In the genomic region with DNA sequence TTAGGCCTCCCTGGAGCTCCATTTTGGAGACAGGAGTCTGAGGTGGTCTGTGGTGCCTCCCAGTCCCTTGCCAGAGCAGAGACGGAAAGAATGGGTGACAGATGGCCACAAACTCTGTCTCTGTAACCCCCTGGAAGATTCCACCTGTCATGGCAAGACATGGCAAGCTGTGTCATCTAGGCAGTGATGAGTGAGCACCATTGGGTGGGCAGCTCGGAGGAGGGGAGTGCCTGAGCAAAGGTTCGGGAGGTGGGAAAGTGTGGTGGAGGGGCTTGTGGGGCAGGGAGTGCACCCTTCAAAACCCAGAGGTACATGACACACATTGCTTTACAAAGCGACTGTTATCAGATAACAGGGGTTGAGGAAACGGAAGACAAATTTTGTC, we compare ENCODE assay signal across 17 cellular contexts. TPM values are rescaled to one million over a fixed set of nuclear protein-coding genes. Genes with fewer than 3 reads are reported as not detected.
DNase-seq lines count a peak whose midpoint lies in the region; ATAC-seq and TF ChIP-seq lines count a peak whose summit lies in the region.
"Had no signal": no experiment of that assay in that cellular context is flagged by ENCODE, and none has a peak within 500 bp of the region (broad histone marks: within the 10 kb centered on the region; RNA-seq: fewer than 3 reads in every experiment).

No MANE protein-coding gene starts in this region.

- H3K4me1 ChIP-seq in lower lobe of right lung (peaks cover 63% of the 10 kb centered on the region), uterus (no peaks in the 10 kb centered on the region)
- H3K4me1 ChIP-seq: psoas muscle had no signal

- TF ChIP-seq POLR2A in uterus (IDR thresholded peaks at IDR 0.05) = no peak

- peaks cover 3% of the 10 kb centered on the region for H3K9me3 Mint-ChIP-seq in activated CD8-positive, alpha-beta memory T cell treated with anti-CD3 and anti-CD28 coated beads, Interleukin-2, amount 10 ng/mL, durations not matched to agents 7 days and 5 days (ENCODE audit: low read depth)
- H3K9me3 Mint-ChIP-seq in stimulated activated effector memory CD8-positive, alpha-beta T cell treated with anti-CD3 and anti-CD28 coated beads, Interleukin-12 subunit alpha, Interleukin-12 subunit beta, amount 100 ng/mL, for 72 hours = peaks cover 5% of the 10 kb centered on the region
- H3K9me3 Mint-ChIP-seq: activated naive CD4-positive, alpha-beta T cell treated with anti-CD3 and anti-CD28 coated beads, Interleukin-2, amount 50 U/mL, for 24 hours had no signal

- peak; percentile 26 for ATAC-seq in activated CD8-positive, alpha-beta memory T cell treated with anti-CD3 and anti-CD28 coated beads, Interleukin-2, amount 10 ng/mL, durations not matched to agents 7 days and 5 days
- no peak for ATAC-seq in lower lobe of right lung
- ATAC-seq in stimulated activated effector memory CD8-positive, alpha-beta T cell treated with anti-CD3 and anti-CD28 coated beads, Interleukin-12 subunit alpha, Interleukin-12 subunit beta, amount 100 ng/mL, for 72 hours = peak; percentile 57
- ATAC-seq: mucosa of descending colon, psoas muscle had no signal

- peak overlapping the region; percentile 93 for H3K27ac Mint-ChIP-seq in activated CD8-positive, alpha-beta memory T cell treated with anti-CD3 and anti-CD28 coated beads, Interleukin-2, amount 10 ng/mL, durations not matched to agents 7 days and 5 days
- H3K27ac Mint-ChIP-seq in stimulated activated effector memory CD8-positive, alpha-beta T cell treated with anti-CD3 and anti-CD28 coated beads, Interleukin-12 subunit alpha, Interleukin-12 subunit beta, amount 100 ng/mL, for 72 hours = peak overlapping the region; percentile 97
- H3K27ac Mint-ChIP-seq: activated naive CD4-positive, alpha-beta T cell treated with anti-CD3 and anti-CD28 coated beads, Interleukin-2, amount 50 U/mL, for 24 hours had no signal

- H3K4me3 Mint-ChIP-seq in activated CD8-positive, alpha-beta memory T cell treated with anti-CD3 and anti-CD28 coated beads, Interleukin-2, amount 10 ng/mL, durations not matched to agents 7 days and 5 days = peak overlapping the region; percentile 79
- peak overlapping the region; percentile 75 for H3K4me3 Mint-ChIP-seq in stimulated activated effector memory CD8-positive, alpha-beta T cell treated with anti-CD3 and anti-CD28 coated beads, Interleukin-12 subunit alpha, Interleukin-12 subunit beta, amount 100 ng/mL, for 72 hours
- H3K4me3 Mint-ChIP-seq: activated naive CD4-positive, alpha-beta T cell treated with anti-CD3 and anti-CD28 coated beads, Interleukin-2, amount 50 U/mL, for 24 hours had no signal

- peaks cover 26% of the 10 kb centered on the region for H3K36me3 Mint-ChIP-seq in activated CD8-positive, alpha-beta memory T cell treated with anti-CD3 and anti-CD28 coated beads, Interleukin-2, amount 10 ng/mL, durations not matched to agents 7 days and 5 days
- peaks cover 25% of the 10 kb centered on the region for H3K36me3 Mint-ChIP-seq in stimulated activated effector memory CD8-positive, alpha-beta T cell treated with anti-CD3 and anti-CD28 coated beads, Interleukin-12 subunit alpha, Interleukin-12 subunit beta, amount 100 ng/mL, for 72 hours

- H3K9me3 ChIP-seq in lower lobe of right lung (no peaks in the 10 kb centered on the region), uterus (no peaks in the 10 kb centered on the region)
- H3K9me3 ChIP-seq: mucosa of descending colon, psoas muscle, suprapubic skin had no signal

- TF ChIP-seq CTCF in lower lobe of right lung (IDR thresholded peaks at IDR 0.05) (no peak), uterus (IDR thresholded peaks at IDR 0.05) (no peak)

- H3K27me3 Mint-ChIP-seq in activated CD8-positive, alpha-beta memory T cell treated with anti-CD3 and anti-CD28 coated beads, Interleukin-2, amount 10 ng/mL, durations not matched to agents 7 days and 5 days = no peaks in the 10 kb centered on the region
- H3K27me3 Mint-ChIP-seq: activated naive CD4-positive, alpha-beta T cell treated with anti-CD3 and anti-CD28 coated beads, Interleukin-2, amount 50 U/mL, for 24 hours had no signal

- H3K36me3 ChIP-seq in lower lobe of right lung = no peaks in the 10 kb centered on the region
- H3K36me3 ChIP-seq in uterus = no peaks in the 10 kb centered on the region
- H3K36me3 ChIP-seq: suprapubic skin had no signal

- peaks cover 78% of the 10 kb centered on the region for H3K4me1 Mint-ChIP-seq in activated CD8-positive, alpha-beta memory T cell treated with anti-CD3 and anti-CD28 coated beads, Interleukin-2, amount 10 ng/mL, durations not matched to agents 7 days and 5 days
- H3K4me1 Mint-ChIP-seq in stimulated activated effector memory CD8-positive, alpha-beta T cell treated with anti-CD3 and anti-CD28 coated beads, Interleukin-12 subunit alpha, Interleukin-12 subunit beta, amount 100 ng/mL, for 72 hours = peaks cover 74% of the 10 kb centered on the region

- CTCF ChIA-PET in activated CD8-positive, alpha-beta memory T cell treated with anti-CD3 and anti-CD28 coated beads, Interleukin-2, amount 10 ng/mL, durations not matched to agents 7 days and 5 days (lab: Charles Lee) = interaction anchor here (1.1 to 3.3 kb wide), 4 partner anchors 9 to 166 kb away, joined by 4 to 13 read pairs (median 5); no protein-coding TSS in a partner anchor

- H3K27ac ChIP-seq in lower lobe of right lung = peak overlapping the region; percentile 18
- H3K27ac ChIP-seq in uterus = no peak overlapping the region
- H3K27ac ChIP-seq: psoas muscle, suprapubic skin had no signal

- intact Hi-C loops in lower lobe of right lung (cut with DNase I) = no loop called here
- intact Hi-C loops in uterus (cut with DNase I; ENCODE audit: low total_unique reads) = no loop called here

- peak; percentile 31 for DNase-seq in activated CD4-positive, alpha-beta T cell treated with anti-CD3 and anti-CD28 coated beads for 1 hour
- no peak for DNase-seq in activated CD4-positive, alpha-beta T cell treated with anti-CD3 and anti-CD28 coated beads for 48 hours
- peak; percentile 60 for DNase-seq in activated CD8-positive, alpha-beta memory T cell treated with anti-CD3 and anti-CD28 coated beads, Interleukin-2, amount 10 ng/mL, durations not matched to agents 7 days and 5 days
- no peak for DNase-seq in lower lobe of right lung
- no peak for DNase-seq in stimulated activated effector memory CD8-positive, alpha-beta T cell treated with anti-CD3 and anti-CD28 coated beads, Interleukin-12 subunit alpha, Interleukin-12 subunit beta, amount 100 ng/mL, for 72 hours (ENCODE audit: low spot score in 2 of 2)
- DNase-seq in uterus = no peak
- no peak for DNase-seq in DMS53 treated with DMSO at 0.1 percent for 48 hours (lab: John Stamatoyannopoulos, UW; ENCODE audit: unreplicated experiment)
- no peak for DNase-seq in iPS-NIHi11 (ENCODE audit: low spot score)
- DNase-seq: central memory CD4-positive, alpha-beta T cell; glutamatergic neuron; kidney glomerular epithelial cell; NCI-H2029; psoas muscle; stimulated activated CD4-positive, alpha-beta T cell treated with anti-CD3 and anti-CD28 coated beads, Interleukin-1b, Interleukin-23, amount 100 ng/mL, for 48 hours had no signal

- no peak overlapping the region for H3K4me3 ChIP-seq in lower lobe of right lung
- no peak overlapping the region for H3K4me3 ChIP-seq in uterus
- H3K4me3 ChIP-seq: mucosa of descending colon, psoas muscle, suprapubic skin had no signal

- H3K27me3 ChIP-seq in lower lobe of right lung (ENCODE audit: low read depth) = no peaks in the 10 kb centered on the region
- no peaks in the 10 kb centered on the region for H3K27me3 ChIP-seq in uterus
- H3K27me3 ChIP-seq: suprapubic skin had no signal

RNA-seq across cellular contexts. Expression of a gene that starts 3.4 kb away (rescaled TPM):
- total RNA-seq in activated CD8-positive, alpha-beta memory T cell treated with anti-CD3 and anti-CD28 coated beads, Interleukin-2, amount 10 ng/mL, durations not matched to agents 7 days and 5 days = 100 to 1,000 TPM in 1 of 2 experiments, 10 to 100 TPM in 1; 76.1 to 122 TPM
- total RNA-seq in lower lobe of right lung (70.6 TPM), uterus (10 to 100 TPM in 2 of 4 donors, 1 to 10 TPM in 2; 6.2 to 29.8 (median 12.2) TPM)

Comparison
In these comparisons a context has a peak if more than half of its experiments do, and no peak if none do; other contexts are left out.
1. DNase-seq: peak in activated CD4-positive, alpha-beta T cell treated with anti-CD3 and anti-CD28 coated beads for 1 hour (single experiment) and activated CD8-positive, alpha-beta memory T cell treated with anti-CD3 and anti-CD28 coated beads, Interleukin-2, amount 10 ng/mL, durations not matched to agents 7 days and 5 days (single experiment); none in activated CD4-positive, alpha-beta T cell treated with anti-CD3 and anti-CD28 coated beads for 48 hours (single experiment), lower lobe of right lung (single experiment), stimulated activated effector memory CD8-positive, alpha-beta T cell treated with anti-CD3 and anti-CD28 coated beads, Interleukin-12 subunit alpha, Interleukin-12 subunit beta, amount 100 ng/mL, for 72 hours (0 of 2), uterus (0 of 2), DMS53 treated with DMSO at 0.1 percent for 48 hours (single experiment) and iPS-NIHi11 (single experiment).
2. ATAC-seq: peak in activated CD8-positive, alpha-beta memory T cell treated with anti-CD3 and anti-CD28 coated beads, Interleukin-2, amount 10 ng/mL, durations not matched to agents 7 days and 5 days (single experiment) and stimulated activated effector memory CD8-positive, alpha-beta T cell treated with anti-CD3 and anti-CD28 coated beads, Interleukin-12 subunit alpha, Interleukin-12 subunit beta, amount 100 ng/mL, for 72 hours (single experiment); none in lower lobe of right lung (0 of 2).